20 cellular contexts compared by ENCODE assay signal in genomic region chr2:240757086-240757614, GRCh38.
DNase-seq lines count a peak whose midpoint lies in the region; ATAC-seq, FAIRE-seq and TF ChIP-seq lines count a peak whose summit lies in the region.
"Had no signal": no experiment of that assay in that cellular context is flagged by ENCODE, and none has a peak within 500 bp of the region (broad histone marks: within the 10 kb centered on the region; RNA-seq: fewer than 3 reads in every experiment).

No MANE protein-coding gene starts in this region.

- peaks cover 6% of the 10 kb centered on the region for H3K79me1 ChIP-seq in neuronal stem cell (ENCODE audit: low read depth, low read length)

- no peaks in the 10 kb centered on the region for H3K9me1 ChIP-seq in K562 (ENCODE audit: control insufficient read depth, insufficient read depth, low read length)

- H3K27me3 ChIP-seq in BLaER1, result no peaks in the 10 kb centered on the region
- peaks cover 0 to 7% of the 10 kb centered on the region in 2 experiments; a peak in 1 of 5 replicates for H3K27me3 ChIP-seq in K562 (ENCODE audit: control insufficient read depth in 2 of 2, insufficient read depth in 2 of 2, low read length in 2 of 2)
- no peaks in the 10 kb centered on the region for H3K27me3 ChIP-seq in neuronal stem cell (ENCODE audit: control insufficient read depth in 3 of 3, insufficient read depth in 3 of 3, low read depth in 1 of 3, low read length in 3 of 3)
- H3K27me3 ChIP-seq in esophagus muscularis mucosa, result no peaks in the 10 kb centered on the region
- H3K27me3 ChIP-seq in foreskin keratinocyte, result no peaks in the 10 kb centered on the region

- no peak overlapping the region for H2BK120ac ChIP-seq in neuronal stem cell (ENCODE audit: low read depth, low read length)

- no peaks in the 10 kb centered on the region for H3K36me3 ChIP-seq in BLaER1
- H3K36me3 ChIP-seq in HEK293 (ENCODE audit: control insufficient read depth in 2 of 2, insufficient read depth in 1 of 2, low read length in 2 of 2), result peaks cover 3 to 50% of the 10 kb centered on the region in 2 experiments; a peak in 2 of 3 replicates
- no peaks in the 10 kb centered on the region for H3K36me3 ChIP-seq in K562 (ENCODE audit: control insufficient read depth, insufficient read depth, low read length)
- peaks cover 48 to 55% of the 10 kb centered on the region in 2 donors for H3K36me3 ChIP-seq in neuronal stem cell (replicated peaks in 1 of 2; ENCODE audit: control insufficient read depth in 2 of 2, insufficient read depth in 2 of 2, low read length in 2 of 2)
- H3K36me3 ChIP-seq in esophagus muscularis mucosa, result no peaks in the 10 kb centered on the region

- no peak overlapping the region for H3K18ac ChIP-seq in neuronal stem cell (ENCODE audit: low read length)

- no peak overlapping the region for H2AK5ac ChIP-seq in neuronal stem cell (ENCODE audit: low read depth, low read length)

- TF ChIP-seq POLR2A in K562 (conservative IDR thresholded peaks at IDR 0.05) (no peak), esophagus muscularis mucosa (IDR thresholded peaks at IDR 0.05; ENCODE audit: low read depth) (no peak)

- H4K20me1 ChIP-seq in BLaER1, result no peaks in the 10 kb centered on the region
- no peaks in the 10 kb centered on the region for H4K20me1 ChIP-seq in K562 (replicated peaks; ENCODE audit: control insufficient read depth, insufficient read depth, low read length)

- H3K9me3 ChIP-seq in BLaER1 (no peaks in the 10 kb centered on the region), HEK293 (ENCODE audit: control insufficient read depth, insufficient read depth, low read depth, low read length) (no peaks in the 10 kb centered on the region), K562 (replicated peaks; ENCODE audit: control insufficient read depth, insufficient read depth, low read depth, low read length) (no peaks in the 10 kb centered on the region), neuronal stem cell (replicated peaks in 1 of 2; ENCODE audit: control insufficient read depth in 2 of 2, insufficient read depth in 1 of 2, low read depth in 1 of 2, low read length in 2 of 2) (no peaks in the 10 kb centered on the region), esophagus muscularis mucosa (no peaks in the 10 kb centered on the region)

- POLR2A ChIA-PET in HEK293 (lab: Yijun Ruan, JAX) (no interaction called here), K562 (lab: Yijun Ruan, JAX) (no interaction called here)

- DNase-seq in K562 (ENCODE audit: extremely low read depth in 1 of 4, low spot score in 3 of 4) (no peak), neuronal stem cell (ENCODE audit: low spot score) (no peak), NCI-H446 treated with DMSO at 0.1 percent for 48 hours (lab: John Stamatoyannopoulos, UW) (no peak), esophagus muscularis mucosa (ENCODE audit: extremely low spot score) (no peak), foreskin keratinocyte (no peak)
- DNase-seq: C1 segment of cervical spinal cord; CD4-positive, CD25-positive, alpha-beta regulatory T cell; CD8-positive, alpha-beta memory T cell; COR-L47; DMS 273 treated with DMSO at 0.1 percent for 48 hours; DMS53; DND-41; EL; HCEC 1CT; HFFc6 had no signal

- H3K4ac ChIP-seq in neuronal stem cell (ENCODE audit: low read length), result no peak overlapping the region

- TF ChIP-seq EP300 in K562 (IDR thresholded peaks at IDR 0.05; ENCODE audit: low read length) (no peak), esophagus muscularis mucosa (IDR thresholded peaks at IDR 0.05) (no peak)

- 2% methylated on average over 15 of the region's 31 CpGs for WGBS in K562 (ENCODE audit: insufficient coverage, low coverage, missing lambda C conversion rate)
- no CpG with 5 or more reads among the region's 31 CpGs for WGBS in neuronal stem cell (ENCODE audit: extremely low coverage in 2 of 2, insufficient read length in 2 of 2, insufficient replicate concordance in 1 of 2), 2 donors
- WGBS in esophagus muscularis mucosa, result 67% methylated on average over 24 of the region's 31 CpGs

- no peak overlapping the region for H2BK12ac ChIP-seq in neuronal stem cell (ENCODE audit: low read length)

- H3K23ac ChIP-seq in neuronal stem cell (ENCODE audit: low read depth, low read length, poor library complexity), result no peak overlapping the region

- no peak for FAIRE-seq in K562 (lab: Jason Lieb, UNC)
- FAIRE-seq: GM12878, H54, HTR-8/SVneo had no signal

- peak overlapping the region; percentile 8 for H3K14ac ChIP-seq in neuronal stem cell (ENCODE audit: low read length)

- ATAC-seq in K562 (no peak), foreskin keratinocyte (no peak)
- ATAC-seq: GM12878 had no signal

- H3K4me1 ChIP-seq in BLaER1 (peaks cover 59% of the 10 kb centered on the region), HEK293 (ENCODE audit: control insufficient read depth, insufficient read depth, low read length) (no peaks in the 10 kb centered on the region), K562 (replicated peaks in 1 of 2; ENCODE audit: control insufficient read depth in 2 of 2, insufficient read depth in 2 of 2, low read length in 2 of 2) (peaks cover 0 to 18% of the 10 kb centered on the region in 2 experiments; a peak in 2 of 5 replicates), neuronal stem cell (ENCODE audit: control insufficient read depth in 2 of 2, insufficient read depth in 1 of 2, low read depth in 1 of 2, low read length in 2 of 2) (no peaks in the 10 kb centered on the region), esophagus muscularis mucosa (no peaks in the 10 kb centered on the region), foreskin keratinocyte (no peaks in the 10 kb centered on the region)

- no peak overlapping the region for H3K9ac ChIP-seq in BLaER1
- no peak overlapping the region for H3K9ac ChIP-seq in K562 (ENCODE audit: insufficient read depth in 1 of 2, low read depth in 2 of 2, low read length in 2 of 2)
- no peak overlapping the region for H3K9ac ChIP-seq in neuronal stem cell (ENCODE audit: low read depth, low read length, poor library complexity)

- H2AFZ ChIP-seq in K562 (ENCODE audit: low read depth, low read length), result no peak overlapping the region
- no peak overlapping the region for H2AFZ ChIP-seq in neuronal stem cell (ENCODE audit: low read length)

- no peak overlapping the region for H4K8ac ChIP-seq in neuronal stem cell (ENCODE audit: low read depth, low read length)

- in situ Hi-C loops in K562 (cut with MboI), result no loop called here

- TF ChIP-seq RAD21 in K562 (CRISPR knock-in tag; conservative IDR thresholded peaks at IDR 0.05 in 1 of 2, IDR thresholded peaks at IDR 0.05 in 1 of 2), result no peak

- intact Hi-C loops in K562 (cut with micrococcal nuclease), result no loop called here
- intact Hi-C loops in esophagus muscularis mucosa (cut with DNase I), result no loop called here

- no peak overlapping the region for H3K4me3 ChIP-seq in BLaER1
- H3K4me3 ChIP-seq in HEK293 (ENCODE audit: low read depth, low read length), result no peak overlapping the region
- no peak overlapping the region for H3K4me3 ChIP-seq in K562
- H3K4me3 ChIP-seq in neuronal stem cell (ENCODE audit: low read length in 2 of 2), result no peak overlapping the region
- H3K4me3 ChIP-seq in esophagus muscularis mucosa, result no peak overlapping the region
- H3K4me3 ChIP-seq: GM12878 had no signal

- TF ChIP-seq CTCF in HEK293 (tag by site-specific recombination; IDR thresholded peaks at IDR 0.05), result no peak
- TF ChIP-seq CTCF in K562 (IDR thresholded peaks at IDR 0.05 in 2 of 3, conservative IDR thresholded peaks at IDR 0.05 in 1 of 3; ENCODE audit: insufficient read depth in 2 of 3, low read depth in 1 of 3, low read length in 3 of 3), result no peak
- TF ChIP-seq CTCF in esophagus muscularis mucosa (IDR thresholded peaks at IDR 0.05), result no peak
- TF ChIP-seq CTCF in foreskin keratinocyte (conservative IDR thresholded peaks at IDR 0.05), result no peak

- H2BK15ac ChIP-seq in neuronal stem cell (ENCODE audit: low read length), result no peak overlapping the region

- H4K91ac ChIP-seq in neuronal stem cell (ENCODE audit: low read depth, low read length, poor library complexity), result no peak overlapping the region

- H3K27ac ChIP-seq in BLaER1 (no peak overlapping the region), HEK293 (ENCODE audit: extremely low read depth, low read depth, low read length) (no peak overlapping the region), K562 (ENCODE audit: extremely low read depth, low read depth, low read length) (no peak overlapping the region), neuronal stem cell (replicated peaks; ENCODE audit: low read length) (no peak overlapping the region), esophagus muscularis mucosa (replicated peaks in 1 of 4) (no peak overlapping the region), foreskin keratinocyte (no peak overlapping the region)

- CTCF ChIA-PET in HEK293 (lab: Yijun Ruan, JAX), result no interaction called here
- CTCF ChIA-PET in K562 (lab: Yijun Ruan, JAX; ENCODE audit: low intra/inter-chr PET ratio), result no interaction called here

- peak overlapping the region; percentile 28; the same call in 1 of the 2 replicates for H3K4me2 ChIP-seq in BLaER1
- H3K4me2 ChIP-seq in K562 (ENCODE audit: insufficient read depth, low read length), result no peak overlapping the region
- no peak overlapping the region for H3K4me2 ChIP-seq in neuronal stem cell (ENCODE audit: insufficient read depth, low read length, poor library complexity, severe bottlenecking)

- no TSS peak for BruUV-seq in K562 (replicated peaks; lab: Mats Ljungman, UMichigan)

- H2BK5ac ChIP-seq in neuronal stem cell (ENCODE audit: low read length), result peak overlapping the region; percentile 53

- no peaks in the 10 kb centered on the region for H3K79me2 ChIP-seq in K562 (ENCODE audit: control insufficient read depth, insufficient read depth, low read length)

TF ChIP-seq in HEK293, 187 proteins besides CTCF, POLR2A, EP300 and RAD21 (continues in another document):
- TF ChIP-seq ZNF433 (tag by site-specific recombination; IDR thresholded peaks at IDR 0.05; ENCODE audit: low read depth), result no peak
- TF ChIP-seq HOXD13 (CRISPR knock-in tag; IDR thresholded peaks at IDR 0.05; ENCODE audit: borderline replicate concordance), result no peak
- TF ChIP-seq ZSCAN16 (tag by site-specific recombination; IDR thresholded peaks at IDR 0.05), result no peak

TF ChIP-seq in K562, 482 proteins besides CTCF, POLR2A, EP300 and RAD21 (continues in another document):
- no peak for TF ChIP-seq RFX1 (IDR thresholded peaks at IDR 0.05)
- no peak for TF ChIP-seq ZNF436 (CRISPR knock-in tag; IDR thresholded peaks at IDR 0.05)
- no peak for TF ChIP-seq OTX1 (CRISPR knock-in tag; IDR thresholded peaks at IDR 0.05)
- TF ChIP-seq ZNF263 (CRISPR knock-in tag; IDR thresholded peaks at IDR 0.05; ENCODE audit: borderline replicate concordance), result peak; percentile 94
- no peak for TF ChIP-seq CREB3L1 (IDR thresholded peaks at IDR 0.05; ENCODE audit: borderline replicate concordance, low read depth)
